Comparison of ENCODE assay signal across 10 cellular contexts in genomic region chr9:129990269-129991005, GRCh38. TPM values are rescaled to one million over a fixed set of nuclear protein-coding genes. Genes with fewer than 3 reads are reported as not detected.
DNase-seq lines count a peak whose midpoint lies in the region; ATAC-seq and TF ChIP-seq lines count a peak whose summit lies in the region.
"Had no signal": no experiment of that assay in that cellular context is flagged by ENCODE, and none has a peak within 500 bp of the region (broad histone marks: within the 10 kb centered on the region; RNA-seq: fewer than 3 reads in every experiment).

No MANE protein-coding gene starts in this region.

- DNase-seq in activated T-cell treated with anti-CD3 and anti-CD28 coated beads, Interleukin-2, amount 50 U/mL, for 4 hours = no peak
- DNase-seq in activated T-cell treated with anti-CD3 and anti-CD28 coated beads for 4 hours (no peak), esophagus squamous epithelium (lab: John Stamatoyannopoulos, UW) (no peak), transverse colon (peak; percentile 37), NCI-H82 (lab: John Stamatoyannopoulos, UW) (no peak), WERI-Rb-1 (no peak)
- DNase-seq: NCI-H774 had no signal

- in situ Hi-C loops in transverse colon (cut with MboI; ENCODE audit: low pct_ligation_motif_present in 1 of 4, low pct_unique_long_range_greater_than_20kb in 1 of 4, low sequenced_read_pairs in 3 of 4) = no loop called here

- WGBS in esophagus squamous epithelium, 2 donors = 58 to 61% methylated on average over 6 of the region's 6 CpGs
- WGBS in transverse colon (ENCODE audit: low coverage in 1 of 2), 2 donors = 51 to 54% methylated on average over 3 to 6 of the region's 6 CpGs

- peak overlapping the region in 3 of 4 donors; percentile 46 to 83 (median 62) for H3K27ac ChIP-seq in esophagus squamous epithelium
- H3K27ac ChIP-seq in transverse colon = peak overlapping the region; percentile 59 to 81 (median 75)
- H3K27ac ChIP-seq in WERI-Rb-1 = no peak overlapping the region

- peaks cover 29% of the 10 kb centered on the region for H3K36me3 Mint-ChIP-seq in activated T-cell treated with anti-CD3 and anti-CD28 coated beads, Interleukin-2, amount 50 U/mL, for 4 hours (ENCODE audit: insufficient read depth)
- H3K36me3 Mint-ChIP-seq in T-helper 1 cell treated with Interleukin-12 subunit alpha and Interleukin-12 subunit beta and Interleukin-4 antibody, amounts not matched to agents 30 μg/mL and 1 μg/mL, for 36 hours (ENCODE audit: low read depth) = peaks cover 34% of the 10 kb centered on the region

- H3K9me3 Mint-ChIP-seq in activated T-cell treated with anti-CD3 and anti-CD28 coated beads, Interleukin-2, amount 50 U/mL, for 4 hours = no peaks in the 10 kb centered on the region
- H3K9me3 Mint-ChIP-seq in T-helper 1 cell treated with Interleukin-12 subunit alpha and Interleukin-12 subunit beta and Interleukin-4 antibody, amounts not matched to agents 30 μg/mL and 1 μg/mL, for 36 hours = no peaks in the 10 kb centered on the region

- H3K9me3 ChIP-seq in esophagus squamous epithelium = no peaks in the 10 kb centered on the region
- no peaks in the 10 kb centered on the region for H3K9me3 ChIP-seq in transverse colon
- H3K9me3 ChIP-seq in WERI-Rb-1 (ENCODE audit: severe bottlenecking) = peaks cover 1% of the 10 kb centered on the region
- H3K9me3 ChIP-seq: ascending aorta had no signal

- H3K4me1 ChIP-seq in esophagus squamous epithelium (peaks cover 7 to 54% (median 19%) of the 10 kb centered on the region in 3 donors), transverse colon (peaks cover 19 to 31% (median 27%) of the 10 kb centered on the region in 4 donors)

- H3K27me3 Mint-ChIP-seq in activated T-cell treated with anti-CD3 and anti-CD28 coated beads, Interleukin-2, amount 50 U/mL, for 4 hours (ENCODE audit: low read depth) = no peaks in the 10 kb centered on the region
- no peaks in the 10 kb centered on the region for H3K27me3 Mint-ChIP-seq in T-helper 1 cell treated with Interleukin-12 subunit alpha and Interleukin-12 subunit beta and Interleukin-4 antibody, amounts not matched to agents 30 μg/mL and 1 μg/mL, for 36 hours (ENCODE audit: low read depth)

- H3K4me3 ChIP-seq in esophagus squamous epithelium (no peak overlapping the region), transverse colon (no peak overlapping the region), WERI-Rb-1 (ENCODE audit: low read depth, low read length) (no peak overlapping the region)
- H3K4me3 ChIP-seq: ascending aorta had no signal

- H3K27ac Mint-ChIP-seq in T-helper 1 cell treated with Interleukin-12 subunit alpha and Interleukin-12 subunit beta and Interleukin-4 antibody, amounts not matched to agents 30 μg/mL and 1 μg/mL, for 36 hours = peak overlapping the region; percentile 96

- TF ChIP-seq POLR2A in esophagus squamous epithelium (IDR thresholded peaks at IDR 0.05) = peak in 1 of 4 donors; percentile 11
- no peak for TF ChIP-seq POLR2A in transverse colon (IDR thresholded peaks at IDR 0.05)

- no peaks in the 10 kb centered on the region for H3K27me3 ChIP-seq in esophagus squamous epithelium
- H3K27me3 ChIP-seq in transverse colon = no peaks in the 10 kb centered on the region
- no peaks in the 10 kb centered on the region for H3K27me3 ChIP-seq in WERI-Rb-1 (ENCODE audit: insufficient read depth, low read depth, severe bottlenecking)
- H3K27me3 ChIP-seq: ascending aorta had no signal

- peaks cover 79% of the 10 kb centered on the region for H3K4me1 Mint-ChIP-seq in activated T-cell treated with anti-CD3 and anti-CD28 coated beads, Interleukin-2, amount 50 U/mL, for 4 hours (ENCODE audit: low read depth)
- H3K4me1 Mint-ChIP-seq in T-helper 1 cell treated with Interleukin-12 subunit alpha and Interleukin-12 subunit beta and Interleukin-4 antibody, amounts not matched to agents 30 μg/mL and 1 μg/mL, for 36 hours (ENCODE audit: low read depth) = peaks cover 57% of the 10 kb centered on the region

- no peak for TF ChIP-seq EP300 in transverse colon (IDR thresholded peaks at IDR 0.05; ENCODE audit: low read depth)

- intact Hi-C loops in esophagus squamous epithelium (cut with DNase I) = no loop called here
- intact Hi-C loops in transverse colon (cut with DNase I; ENCODE audit: low total_unique reads) = loop anchor here (5.0 kb wide), 1 partner anchor 613 kb away; no protein-coding TSS in a partner anchor

- TF ChIP-seq CTCF in esophagus squamous epithelium (IDR thresholded peaks at IDR 0.05) (no peak), transverse colon (IDR thresholded peaks at IDR 0.05) (no peak), WERI-Rb-1 (IDR thresholded peaks at IDR 0.05; ENCODE audit: low read depth, low read length) (no peak)

- peak overlapping the region; percentile 59 for H3K4me3 Mint-ChIP-seq in activated T-cell treated with anti-CD3 and anti-CD28 coated beads, Interleukin-2, amount 50 U/mL, for 4 hours
- H3K4me3 Mint-ChIP-seq in T-helper 1 cell treated with Interleukin-12 subunit alpha and Interleukin-12 subunit beta and Interleukin-4 antibody, amounts not matched to agents 30 μg/mL and 1 μg/mL, for 36 hours = peak overlapping the region; percentile 73

- H3K36me3 ChIP-seq in esophagus squamous epithelium (peaks cover 0 to 11% (median 0%) of the 10 kb centered on the region in 3 donors), transverse colon (no peaks in the 10 kb centered on the region), WERI-Rb-1 (no peaks in the 10 kb centered on the region; the same call in none of the 2 replicates)

- ATAC-seq in activated T-cell treated with anti-CD3 and anti-CD28 coated beads, Interleukin-2, amount 50 U/mL, for 4 hours = no peak
- no peak for ATAC-seq in GM19463 (IDR thresholded peaks at IDR 0.05; ENCODE audit: unreplicated experiment)

RNA-seq across cellular contexts. Expression of gene FNBP1, which starts 52.6 kb away (rescaled TPM):
- total RNA-seq in activated T-cell treated with anti-CD3 and anti-CD28 coated beads, Interleukin-2, amount 50 U/mL, for 4 hours = 100 to 1,000 TPM; 156 to 174 (median 163) TPM
- total RNA-seq in esophagus squamous epithelium = 10 to 100 TPM; 19.7 to 47.7 (median 26.2) TPM
- total RNA-seq in transverse colon = 100 to 1,000 TPM in 1 of 4 donors, 10 to 100 TPM in 3; 38.5 to 114 (median 62.9) TPM
